Comparison of ENCODE assay signal across 18 cellular contexts in genomic region chr1:95509989-95510388, GRCh38.
DNase-seq lines count a peak whose midpoint lies in the region; ATAC-seq, FAIRE-seq and TF ChIP-seq lines count a peak whose summit lies in the region.
"Had no signal": no experiment of that assay in that cellular context is flagged by ENCODE, and none has a peak within 500 bp of the region (broad histone marks: within the 10 kb centered on the region; RNA-seq: fewer than 3 reads in every experiment).

No MANE protein-coding gene starts in this region.

- WGBS in H9 (ENCODE audit: extremely low coverage, insufficient read length, low lambda C conversion rate) = no CpG with 5 or more reads among the region's 8 CpGs

- H3K4me2 ChIP-seq in H9 (ENCODE audit: insufficient read depth, insufficient read length, low read length) = no peak overlapping the region
- H3K4me2 ChIP-seq: BLaER1 had no signal

- peaks cover 3% of the 10 kb centered on the region; the same call in 1 of the 2 replicates for H3K4me1 ChIP-seq in H9 (ENCODE audit: insufficient read depth, low read length)
- H3K4me1 ChIP-seq: BLaER1, Peyer's patch had no signal

- no peak overlapping the region for H3K18ac ChIP-seq in H9 (ENCODE audit: insufficient read length, low read depth, low read length)

- no peak overlapping the region for H2BK120ac ChIP-seq in H9 (ENCODE audit: low read depth, low read length, poor library complexity, severe bottlenecking)

- POLR2A ChIA-PET in WTC11 (lab: Charles Lee) = no interaction called here

- H2AK5ac ChIP-seq in H9 (ENCODE audit: insufficient read length, low read length) = no peak overlapping the region

- H2BK12ac ChIP-seq in H9 (ENCODE audit: insufficient read length, low read depth, low read length) = peak overlapping the region; percentile 86

- H3K79me1 ChIP-seq in H9 (ENCODE audit: insufficient read depth, low read depth, low read length, poor library complexity, severe bottlenecking) = no peaks in the 10 kb centered on the region

- CTCF ChIA-PET in WTC11 (lab: Charles Lee) = interaction anchor here (1.5 kb wide), 1 partner anchor 22 kb away, joined by 3 read pairs; no protein-coding TSS in a partner anchor

- H3T11ph ChIP-seq in H9 (ENCODE audit: low read length) = no peak overlapping the region

- no peak overlapping the region for H4K91ac ChIP-seq in H9 (ENCODE audit: insufficient read length, low read depth, low read length)

- no peak overlapping the region for H3K4ac ChIP-seq in H9 (ENCODE audit: low read depth, low read length)

- H3K23ac ChIP-seq in H9 (ENCODE audit: insufficient read length, low read depth, low read length) = no peak overlapping the region

- no peak overlapping the region for H4K8ac ChIP-seq in H9 (replicated peaks; ENCODE audit: insufficient read length, low read depth, low read length)

- TF ChIP-seq CTCF in H9 (conservative IDR thresholded peaks at IDR 0.05) (no peak), WTC11 (IDR thresholded peaks at IDR 0.05) (no peak)

- no peak overlapping the region for H3K27ac ChIP-seq in H9 (ENCODE audit: insufficient read length, low read depth, low read length)
- H3K27ac ChIP-seq: BLaER1, Peyer's patch had no signal

- no peak overlapping the region for H3K4me3 Mint-ChIP-seq in H9
- no peak overlapping the region for H3K4me3 Mint-ChIP-seq in WTC11
- H3K4me3 Mint-ChIP-seq: CD4-positive, alpha-beta memory T cell had no signal

- no peaks in the 10 kb centered on the region for H4K20me1 ChIP-seq in H9 (ENCODE audit: control insufficient read depth, insufficient read depth, insufficient read length)
- H4K20me1 ChIP-seq: BLaER1 had no signal

- H4K5ac ChIP-seq in H9 (ENCODE audit: insufficient read length, low read depth, low read length) = no peak overlapping the region

- H3K27ac Mint-ChIP-seq in H9 (peak overlapping the region; percentile 9 to 24 (median 14); a peak in 4 of 7 replicates), WTC11 (peak overlapping the region; percentile 15)
- H3K27ac Mint-ChIP-seq: CD4-positive, alpha-beta memory T cell had no signal

- peak; percentile 31 for DNase-seq in Ammon's horn (ENCODE audit: low spot score)
- DNase-seq in H9 = no peak
- DNase-seq in WTC11 (ENCODE audit: low spot score) = no peak
- peak; percentile 34 for DNase-seq in inferior parietal cortex (ENCODE audit: extremely low spot score)
- DNase-seq in glomerular visceral epithelial cell (ENCODE audit: extremely low spot score) = no peak
- DNase-seq in RCC 7860 (ENCODE audit: low spot score) = no peak
- no peak for DNase-seq in AG08396 (ENCODE audit: low spot score)
- no peak for DNase-seq in stimulated activated naive CD4-positive, alpha-beta T cell treated with Interleukin-2 at 50 U/mL for 16 hours (lab: John Stamatoyannopoulos, UW)
- DNase-seq: Calu3; CD4-positive, alpha-beta memory T cell; GOT3; NCI-H1930; Peyer's patch had no signal

- H3K79me2 ChIP-seq in H9 (ENCODE audit: insufficient read depth, low read length) = no peaks in the 10 kb centered on the region

- no peak overlapping the region for H2BK20ac ChIP-seq in H9 (ENCODE audit: low read depth, low read length, poor library complexity, severe bottlenecking)

- H3K4me1 Mint-ChIP-seq in H9 (peaks cover 46 to 54% of the 10 kb centered on the region in 2 experiments), WTC11 (peaks cover 53% of the 10 kb centered on the region)
- H3K4me1 Mint-ChIP-seq: CD4-positive, alpha-beta memory T cell had no signal

- H3K27me3 Mint-ChIP-seq in H9 (ENCODE audit: low read depth) (no peaks in the 10 kb centered on the region), WTC11 (ENCODE audit: low read depth) (no peaks in the 10 kb centered on the region; the same call in none of the 2 replicates)
- H3K27me3 Mint-ChIP-seq: CD4-positive, alpha-beta memory T cell had no signal

- FAIRE-seq in RCC 7860 (lab: Jason Lieb, UNC) = no peak
- FAIRE-seq: GM12892, GM18507, K562 had no signal

- ATAC-seq in WTC11 = no peak
- ATAC-seq: K562, Right ventricle myocardium inferior had no signal

- H2BK5ac ChIP-seq in H9 (ENCODE audit: insufficient read length, low read length) = no peak overlapping the region

- H3K9me3 Mint-ChIP-seq in H9 (no peaks in the 10 kb centered on the region), WTC11 (peaks cover 15% of the 10 kb centered on the region)

- H2AFZ ChIP-seq in H9 (ENCODE audit: low read length) = peak overlapping the region; percentile 32

- no peak overlapping the region for H3K14ac ChIP-seq in H9 (ENCODE audit: insufficient read depth, low read length)

- H3K56ac ChIP-seq in H9 (ENCODE audit: insufficient read length, low read depth, low read length) = no peak overlapping the region

- no peaks in the 10 kb centered on the region for H3K9me3 ChIP-seq in H9 (ENCODE audit: control insufficient read depth, low read depth, low read length)
- H3K9me3 ChIP-seq: BLaER1, Peyer's patch had no signal

- no peak overlapping the region for H2BK15ac ChIP-seq in H9 (ENCODE audit: low read depth, low read length)

- H3K23me2 ChIP-seq in H9 (ENCODE audit: insufficient read length, low read depth, low read length, poor library complexity, severe bottlenecking) = no peaks in the 10 kb centered on the region

- H3K27me3 ChIP-seq in H9 (ENCODE audit: insufficient read depth, low read length) = no peaks in the 10 kb centered on the region
- H3K27me3 ChIP-seq: BLaER1, Peyer's patch had no signal

- H3K36me3 Mint-ChIP-seq in H9 (ENCODE audit: insufficient read depth in 1 of 3, low read depth in 3 of 3) (peaks cover 2 to 9% (median 3%) of the 10 kb centered on the region in 3 experiments; a peak in 5 of 7 replicates), WTC11 (peaks cover 5% of the 10 kb centered on the region; the same call in 1 of the 2 replicates)
- H3K36me3 Mint-ChIP-seq: CD4-positive, alpha-beta memory T cell had no signal

- H3K9ac ChIP-seq in H9 (ENCODE audit: extremely low read depth, insufficient read length, low read length) = no peak overlapping the region
- H3K9ac ChIP-seq: BLaER1 had no signal

TF ChIP-seq in WTC11, 78 proteins besides CTCF, POLR2A, EP300 and RAD21 (continues in another document):
- TF ChIP-seq ERG (CRISPR knock-in tag; IDR thresholded peaks at IDR 0.05) (no peak), PRRX2 (CRISPR knock-in tag; IDR thresholded peaks at IDR 0.05) (no peak), SP1 (CRISPR knock-in tag; conservative IDR thresholded peaks at IDR 0.05) (no peak), HMGXB4 (CRISPR knock-in tag; IDR thresholded peaks at IDR 0.05) (no peak), SOX15 (CRISPR knock-in tag; IDR thresholded peaks at IDR 0.05) (no peak), JUN (CRISPR knock-in tag; IDR thresholded peaks at IDR 0.05) (no peak)
- TF ChIP-seq, protein P1, sequence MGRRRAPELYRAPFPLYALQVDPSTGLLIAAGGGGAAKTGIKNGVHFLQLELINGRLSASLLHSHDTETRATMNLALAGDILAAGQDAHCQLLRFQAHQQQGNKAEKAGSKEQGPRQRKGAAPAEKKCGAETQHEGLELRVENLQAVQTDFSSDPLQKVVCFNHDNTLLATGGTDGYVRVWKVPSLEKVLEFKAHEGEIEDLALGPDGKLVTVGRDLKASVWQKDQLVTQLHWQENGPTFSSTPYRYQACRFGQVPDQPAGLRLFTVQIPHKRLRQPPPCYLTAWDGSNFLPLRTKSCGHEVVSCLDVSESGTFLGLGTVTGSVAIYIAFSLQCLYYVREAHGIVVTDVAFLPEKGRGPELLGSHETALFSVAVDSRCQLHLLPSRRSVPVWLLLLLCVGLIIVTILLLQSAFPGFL (CRISPR knock-in tag; IDR thresholded peaks at IDR 0.05; ENCODE audit: borderline replicate concordance) = no peak

Comparison
In these comparisons a context has a peak if more than half of its experiments do, and no peak if none do; other contexts are left out.
1. DNase-seq: peak in Ammon's horn (single experiment) and inferior parietal cortex (single experiment); none in H9 (single experiment), WTC11 (single experiment), glomerular visceral epithelial cell (single experiment), RCC 7860 (single experiment), AG08396 (single experiment) and stimulated activated naive CD4-positive, alpha-beta T cell treated with Interleukin-2 at 50 U/mL for 16 hours (single experiment).